ENCODE assay signal across 16 cellular contexts in genomic region chr2:108909275-108909823, GRCh38.
"Had no signal": no experiment of that assay in that cellular context is flagged by ENCODE, and none has a peak within 500 bp of the region (broad histone marks: within the 10 kb centered on the region; RNA-seq: fewer than 3 reads in every experiment).

No MANE protein-coding gene starts in this region.

- DNase-seq: activated B cell treated with CpG ODN at 0.5 μM for 24 hours; activated CD4-positive, alpha-beta T cell treated with anti-CD3 and anti-CD28 coated beads, Interleukin-2, amount 10 ng/mL, durations not matched to agents 24 days and 14 days; activated CD8-positive, alpha-beta T cell treated with anti-CD3 and anti-CD28 coated beads for 36 hours; activated naive CD4-positive, alpha-beta T cell treated with Interleukin-2 at 50 U/mL for 16 hours; body of pancreas; caudate nucleus; foreskin melanocyte; glutamatergic neuron; hypothalamus; left lung; midbrain; stimulated activated naive CD8-positive, alpha-beta T cell treated with anti-CD3 and anti-CD28 coated beads, Interleukin-15, Interleukin-2, amounts not matched to agents 100 U/mL and 50 U/mL, for 24 hours; substantia nigra; T-helper 1 cell; T-helper 9 cell had no signal

- H3K27me3 ChIP-seq: body of pancreas, left lung, tibial nerve had no signal

- H3K4me1 ChIP-seq: body of pancreas, left lung, tibial nerve had no signal

- H3K9me3 ChIP-seq: body of pancreas, left lung, tibial nerve had no signal

- H3K27ac ChIP-seq: body of pancreas, left lung, tibial nerve had no signal

- H3K36me3 ChIP-seq: left lung, tibial nerve had no signal

- ATAC-seq: activated CD8-positive, alpha-beta T cell treated with anti-CD3 and anti-CD28 coated beads for 36 hours; body of pancreas; left lung; stimulated activated naive CD8-positive, alpha-beta T cell treated with anti-CD3 and anti-CD28 coated beads, Interleukin-15, Interleukin-2, amounts not matched to agents 100 U/mL and 50 U/mL, for 24 hours had no signal

- H3K4me3 ChIP-seq: body of pancreas, left lung, tibial nerve had no signal
